ENCODE assay signal across 14 cellular contexts in the genomic region with DNA sequence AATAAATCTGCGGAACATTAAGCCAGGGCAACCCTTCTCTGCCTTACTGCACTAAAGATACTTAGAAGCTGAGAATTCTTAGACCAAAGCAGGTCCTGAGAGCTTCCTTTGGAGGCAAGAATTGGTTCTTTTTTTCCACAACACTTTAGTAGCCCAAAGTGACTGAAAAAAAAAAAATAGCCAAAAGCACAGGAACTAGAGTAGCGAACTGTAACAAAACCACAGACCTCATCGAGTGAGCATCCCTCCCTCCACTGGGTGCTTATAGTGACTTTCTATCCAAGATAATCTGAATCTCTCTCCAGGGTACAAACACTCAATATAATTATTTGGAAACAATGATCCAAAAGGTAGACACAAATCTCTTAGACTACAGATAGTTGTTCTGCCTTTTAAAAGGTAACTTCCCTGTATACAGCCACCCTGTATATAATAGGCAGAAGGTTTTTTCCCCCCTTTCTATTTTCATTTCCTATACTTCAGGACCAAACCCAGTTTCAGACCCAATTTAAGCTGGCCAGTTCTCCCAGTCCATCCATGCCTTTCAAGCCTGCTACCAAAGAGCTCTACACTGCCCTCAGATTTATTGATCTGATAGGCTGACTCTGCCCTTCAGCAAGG. TPM values are rescaled to one million over a fixed set of nuclear protein-coding genes. Genes with fewer than 3 reads are reported as not detected.
DNase-seq lines count a peak whose midpoint lies in the region; ATAC-seq and TF ChIP-seq lines count a peak whose summit lies in the region.
"Had no signal": no experiment of that assay in that cellular context is flagged by ENCODE, and none has a peak within 500 bp of the region (broad histone marks: within the 10 kb centered on the region; RNA-seq: fewer than 3 reads in every experiment).

No MANE protein-coding gene starts in this region.

- H3K9ac ChIP-seq in DND-41 (ENCODE audit: low read depth, low read length) (no peak overlapping the region), neural progenitor cell (no peak overlapping the region)

- H3K4me1 Mint-ChIP-seq in activated CD8-positive, alpha-beta T cell treated with anti-CD3 and anti-CD28 coated beads for 36 hours (ENCODE audit: low read depth), result peaks cover 12% of the 10 kb centered on the region
- peaks cover 10% of the 10 kb centered on the region for H3K4me1 Mint-ChIP-seq in neural progenitor cell
- peaks cover 26% of the 10 kb centered on the region for H3K4me1 Mint-ChIP-seq in nephron progenitor cell
- peaks cover 14% of the 10 kb centered on the region for H3K4me1 Mint-ChIP-seq in activated T-cell treated with anti-CD3 and anti-CD28 coated beads, Interleukin-2, amount 50 U/mL, for 4 hours (ENCODE audit: low read depth)

- H3K4me2 ChIP-seq in DND-41 (ENCODE audit: insufficient read depth, low read length), result no peak overlapping the region
- H3K4me2 ChIP-seq in neural progenitor cell, result peak overlapping the region; percentile 27

- H3K27ac Mint-ChIP-seq in activated CD8-positive, alpha-beta T cell treated with anti-CD3 and anti-CD28 coated beads for 36 hours, result peak overlapping the region; percentile 23
- no peak overlapping the region for H3K27ac Mint-ChIP-seq in neural progenitor cell
- H3K27ac Mint-ChIP-seq in nephron progenitor cell, result no peak overlapping the region
- H3K27ac Mint-ChIP-seq: HFFc6 had no signal

- POLR2A ChIA-PET in activated CD8-positive, alpha-beta T cell treated with anti-CD3 and anti-CD28 coated beads for 36 hours (lab: Charles Lee), result no interaction called here

- peak; percentile 11 for DNase-seq in DND-41
- peak; percentile 42 for DNase-seq in Jurkat, Clone E6-1 (ENCODE audit: low read depth, low spot score)
- no peak for DNase-seq in activated CD8-positive, alpha-beta T cell treated with anti-CD3 and anti-CD28 coated beads for 36 hours
- DNase-seq in neural progenitor cell (ENCODE audit: low spot score), result no peak
- DNase-seq in nephron progenitor cell, result no peak
- DNase-seq in activated T-cell treated with anti-CD3 and anti-CD28 coated beads, Interleukin-2, amount 50 U/mL, for 4 hours, result no peak
- no peak for DNase-seq in NCI-H2196 (lab: John Stamatoyannopoulos, UW; ENCODE audit: unreplicated experiment)
- no peak for DNase-seq in GM10266 (ENCODE audit: extremely low spot score)
- DNase-seq: HFFc6, NCI-H1417, NCI-H187 treated with DMSO at 0.1 percent for 48 hours, NCI-H446, SHP77 treated with DMSO at 0.1 percent for 48 hours had no signal

- peaks cover 5% of the 10 kb centered on the region for H3K36me3 Mint-ChIP-seq in activated CD8-positive, alpha-beta T cell treated with anti-CD3 and anti-CD28 coated beads for 36 hours (ENCODE audit: low read depth)
- H3K36me3 Mint-ChIP-seq in neural progenitor cell (peaks cover 1% of the 10 kb centered on the region), nephron progenitor cell (ENCODE audit: low read depth) (peaks cover 20% of the 10 kb centered on the region)
- peaks cover 16% of the 10 kb centered on the region for H3K36me3 Mint-ChIP-seq in activated T-cell treated with anti-CD3 and anti-CD28 coated beads, Interleukin-2, amount 50 U/mL, for 4 hours (ENCODE audit: insufficient read depth)

- H3K36me3 ChIP-seq in DND-41 (ENCODE audit: insufficient read depth, low read length) (no peaks in the 10 kb centered on the region), neural progenitor cell (no peaks in the 10 kb centered on the region)

- no peaks in the 10 kb centered on the region for H3K9me3 Mint-ChIP-seq in activated CD8-positive, alpha-beta T cell treated with anti-CD3 and anti-CD28 coated beads for 36 hours
- H3K9me3 Mint-ChIP-seq in neural progenitor cell, result no peaks in the 10 kb centered on the region
- H3K9me3 Mint-ChIP-seq in nephron progenitor cell, result no peaks in the 10 kb centered on the region
- H3K9me3 Mint-ChIP-seq in activated T-cell treated with anti-CD3 and anti-CD28 coated beads, Interleukin-2, amount 50 U/mL, for 4 hours, result no peaks in the 10 kb centered on the region
- H3K9me3 Mint-ChIP-seq: HFFc6 had no signal

- H2AFZ ChIP-seq in DND-41 (ENCODE audit: low read depth, low read length) (no peak overlapping the region), neural progenitor cell (replicated peaks) (no peak overlapping the region)

- no peak overlapping the region for H3K4me3 Mint-ChIP-seq in activated CD8-positive, alpha-beta T cell treated with anti-CD3 and anti-CD28 coated beads for 36 hours
- H3K4me3 Mint-ChIP-seq in neural progenitor cell (no peak overlapping the region), nephron progenitor cell (no peak overlapping the region)
- no peak overlapping the region for H3K4me3 Mint-ChIP-seq in activated T-cell treated with anti-CD3 and anti-CD28 coated beads, Interleukin-2, amount 50 U/mL, for 4 hours
- H3K4me3 Mint-ChIP-seq: HFFc6 had no signal

- H3K4me1 ChIP-seq in DND-41 (ENCODE audit: insufficient read depth, low read length) (peaks cover 13% of the 10 kb centered on the region; the same call in 1 of the 2 replicates), neural progenitor cell (peaks cover 37% of the 10 kb centered on the region)

- peaks cover 23% of the 10 kb centered on the region for H3F3A ChIP-seq in neural progenitor cell (ENCODE audit: low read depth)

- H4K20me1 ChIP-seq in DND-41 (ENCODE audit: insufficient read depth, low read length), result no peaks in the 10 kb centered on the region
- peaks cover 10% of the 10 kb centered on the region for H4K20me1 ChIP-seq in neural progenitor cell (ENCODE audit: low read depth)

- no peaks in the 10 kb centered on the region for H3K79me2 ChIP-seq in DND-41 (ENCODE audit: insufficient read depth, low read length)
- H3K79me2 ChIP-seq in neural progenitor cell (ENCODE audit: low read depth), result no peaks in the 10 kb centered on the region

- TF ChIP-seq CTCF in DND-41 (IDR thresholded peaks at IDR 0.05; ENCODE audit: borderline replicate concordance, extremely low read depth, low read length, poor library complexity, severe bottlenecking) (no peak), neural progenitor cell (IDR thresholded peaks at IDR 0.05) (no peak), nephron progenitor cell (IDR thresholded peaks at IDR 0.05) (no peak), GM10266 (IDR thresholded peaks at IDR 0.05; ENCODE audit: control insufficient read depth, insufficient read depth, low read depth, missing control alignments) (no peak)
- no peak for TF ChIP-seq CTCF in activated CD8-positive, alpha-beta T cell treated with anti-CD3 and anti-CD28 coated beads for 36 hours (IDR thresholded peaks at IDR 0.05)

- no peaks in the 10 kb centered on the region for H3K27me3 Mint-ChIP-seq in activated CD8-positive, alpha-beta T cell treated with anti-CD3 and anti-CD28 coated beads for 36 hours
- H3K27me3 Mint-ChIP-seq in neural progenitor cell (ENCODE audit: insufficient read depth, low read depth) (peaks cover 2% of the 10 kb centered on the region), nephron progenitor cell (ENCODE audit: low read depth, poor library complexity) (peaks cover 2% of the 10 kb centered on the region)
- H3K27me3 Mint-ChIP-seq in activated T-cell treated with anti-CD3 and anti-CD28 coated beads, Interleukin-2, amount 50 U/mL, for 4 hours (ENCODE audit: low read depth), result no peaks in the 10 kb centered on the region

- H3K4me3 ChIP-seq in DND-41 (ENCODE audit: low read depth in 1 of 2, low read length in 2 of 2), result no peak overlapping the region
- no peak overlapping the region for H3K4me3 ChIP-seq in Jurkat, Clone E6-1 (ENCODE audit: low read length)
- H3K4me3 ChIP-seq in neural progenitor cell, result no peak overlapping the region

- H3K27me3 ChIP-seq in DND-41 (ENCODE audit: insufficient read depth, low read length, poor library complexity) (no peaks in the 10 kb centered on the region), neural progenitor cell (no peaks in the 10 kb centered on the region)

- H3K27ac ChIP-seq in DND-41 (ENCODE audit: low read length) (no peak overlapping the region), neural progenitor cell (peak overlapping the region; percentile 30)

- ATAC-seq in DND-41 (ENCODE audit: insufficient read depth, low read depth), result peak; percentile 77; the same call in 2 of the 3 replicates
- ATAC-seq in activated CD8-positive, alpha-beta T cell treated with anti-CD3 and anti-CD28 coated beads for 36 hours, result no peak
- no peak for ATAC-seq in activated T-cell treated with anti-CD3 and anti-CD28 coated beads, Interleukin-2, amount 50 U/mL, for 4 hours
- ATAC-seq: SK-N-SH treated with all-trans-retinoic acid at 6 μM for 48 hours had no signal

- H3K9me3 ChIP-seq in DND-41 (ENCODE audit: insufficient read depth, low read length, severe bottlenecking) (no peaks in the 10 kb centered on the region), neural progenitor cell (ENCODE audit: low read depth) (no peaks in the 10 kb centered on the region)

- intact Hi-C loops in activated CD8-positive, alpha-beta T cell treated with anti-CD3 and anti-CD28 coated beads for 36 hours (cut with micrococcal nuclease), result no loop called here

- CTCF ChIA-PET in activated CD8-positive, alpha-beta T cell treated with anti-CD3 and anti-CD28 coated beads for 36 hours (lab: Charles Lee), result interaction anchor here (1.3 to 1.6 kb wide), 2 partner anchors 15 to 27 kb away, joined by 4 read pairs; no protein-coding TSS in a partner anchor

RNA-seq across cellular contexts. Expression of a gene that starts 31.6 kb away (rescaled TPM):
- polyA plus RNA-seq in Jurkat, Clone E6-1 (2012; ENCODE audit: insufficient read depth, insufficient read length), result 9.8 TPM
- 1 to 10 TPM; 2.4 to 3.1 TPM for total RNA-seq in activated CD8-positive, alpha-beta T cell treated with anti-CD3 and anti-CD28 coated beads for 36 hours
- total RNA-seq in neural progenitor cell (ENCODE audit: low replicate concordance), result 2.4 and 5.5 TPM in 2 replicates
- total RNA-seq in activated T-cell treated with anti-CD3 and anti-CD28 coated beads, Interleukin-2, amount 50 U/mL, for 4 hours, result under 1 TPM; 0.23 to 0.63 (median 0.37) TPM

RNA-seq across cellular contexts. Expression of a gene that starts 56.9 kb away (rescaled TPM):
- polyA plus RNA-seq in Jurkat, Clone E6-1 (2012; ENCODE audit: insufficient read depth, insufficient read length), result 34.2 TPM
- 100 to 1,000 TPM; 125 to 130 TPM for total RNA-seq in activated CD8-positive, alpha-beta T cell treated with anti-CD3 and anti-CD28 coated beads for 36 hours
- 197 and 275 TPM in 2 replicates for total RNA-seq in neural progenitor cell (ENCODE audit: low replicate concordance)
- total RNA-seq in activated T-cell treated with anti-CD3 and anti-CD28 coated beads, Interleukin-2, amount 50 U/mL, for 4 hours, result 10 to 100 TPM; 52.0 to 72.2 (median 64.5) TPM

Comparison
In these comparisons a context has a peak if more than half of its experiments do, and no peak if none do; other contexts are left out.
1. DNase-seq: peak in DND-41 (single experiment) and Jurkat, Clone E6-1 (single experiment); none in activated CD8-positive, alpha-beta T cell treated with anti-CD3 and anti-CD28 coated beads for 36 hours (single experiment), neural progenitor cell (single experiment), nephron progenitor cell (single experiment), activated T-cell treated with anti-CD3 and anti-CD28 coated beads, Interleukin-2, amount 50 U/mL, for 4 hours (single experiment), NCI-H2196 (single experiment) and GM10266 (single experiment).